7 cellular contexts compared by ENCODE assay signal in genomic region chr9:39678864-39679263, GRCh38.
DNase-seq lines count a peak whose midpoint lies in the region; ATAC-seq and TF ChIP-seq lines count a peak whose summit lies in the region.
"Not testable (repeated sequence)": the region's sequence is repeated elsewhere in the genome, so short reads cannot be mapped to it uniquely, and the experiment has no call there.

No MANE protein-coding gene starts in this region.

- not testable (repeated sequence) for H3K4me2 ChIP-seq in IMR-90 (ENCODE audit: low read depth, low read length)

- dilution Hi-C loops in IMR-90 (cut with HindIII; ENCODE audit: low sequenced_read_pairs, unreplicated experiment): not testable (repeated sequence)

- TF ChIP-seq RAD21 in IMR-90 (IDR thresholded peaks at IDR 0.05; ENCODE audit: low read length): not testable (repeated sequence)

- H4K5ac ChIP-seq in IMR-90 (ENCODE audit: low read depth, low read length): not testable (repeated sequence)

- not testable (repeated sequence) for H3K23ac ChIP-seq in IMR-90 (ENCODE audit: low read depth, low read length)

- H4K8ac ChIP-seq in IMR-90 (ENCODE audit: low read depth in 2 of 2, low read length in 2 of 2): not testable (repeated sequence)

- peak; percentile 60 for ATAC-seq in IMR-90 (ENCODE audit: low read depth)
- ATAC-seq in WTC11: peak; percentile 78
- ATAC-seq in activated naive CD4-positive, alpha-beta T cell treated with anti-CD3 and anti-CD28 coated beads, Interleukin-2, amount 50 U/mL, for 72 hours: peak; percentile 40 to 48
- peak; percentile 37 for ATAC-seq in naive thymus-derived CD4-positive, alpha-beta T cell
- peak; percentile 53 for ATAC-seq in stimulated activated effector memory CD8-positive, alpha-beta T cell treated with anti-CD3 and anti-CD28 coated beads, Interleukin-12 subunit alpha, Interleukin-12 subunit beta, amount 100 ng/mL, for 72 hours
- peak; percentile 48 for ATAC-seq in stimulated activated naive CD8-positive, alpha-beta T cell treated with anti-CD3 and anti-CD28 coated beads, Interleukin-15, amount 100 ng/mL, for 72 hours
- peak; percentile 41 for ATAC-seq in aorta (ENCODE audit: low FRiP score)

- H3K36me3 ChIP-seq in IMR-90 (ENCODE audit: control insufficient read depth, insufficient read depth, low read length); naive thymus-derived CD4-positive, alpha-beta T cell (ENCODE audit: control insufficient read depth in 2 of 3, insufficient read depth in 3 of 3, low read length in 3 of 3); aorta (ENCODE audit: control insufficient read depth in 1 of 2, insufficient read depth in 2 of 2, low read length in 1 of 2): not testable (repeated sequence)

- not testable (repeated sequence) for H2BK15ac ChIP-seq in IMR-90 (ENCODE audit: low read depth, low read length)

- not testable (repeated sequence) for TF ChIP-seq POLR2A in IMR-90 (IDR thresholded peaks at IDR 0.05; ENCODE audit: low read depth, low read length)

- no CpG with 5 or more reads among the region's 6 CpGs for WGBS in IMR-90 (ENCODE audit: extremely low coverage in 2 of 2, insufficient read length in 1 of 2), 2 experiments
- no CpG with 5 or more reads among the region's 6 CpGs for WGBS in aorta, 2 donors

- POLR2A ChIA-PET in IMR-90 (lab: Charles Lee; ENCODE audit: unreplicated experiment); WTC11 (lab: Charles Lee); naive thymus-derived CD4-positive, alpha-beta T cell (lab: Charles Lee): not testable (repeated sequence)

- TF ChIP-seq CTCF in IMR-90 (conservative IDR thresholded peaks at IDR 0.05; ENCODE audit: low read depth, low read length); WTC11 (IDR thresholded peaks at IDR 0.05): not testable (repeated sequence)

- not testable (repeated sequence) for BruUV-seq in IMR-90 (replicated peaks; lab: Mats Ljungman, UMichigan)

- H2AK9ac ChIP-seq in IMR-90 (replicated peaks; ENCODE audit: low read depth, low read length, poor library complexity): not testable (repeated sequence)

- H3K27me3 ChIP-seq in IMR-90 (ENCODE audit: control insufficient read depth, insufficient read depth, low read length); naive thymus-derived CD4-positive, alpha-beta T cell (ENCODE audit: control insufficient read depth in 2 of 2, insufficient read depth in 2 of 2, low read length in 2 of 2); aorta (ENCODE audit: control insufficient read depth in 1 of 2, insufficient read depth in 2 of 2, low read length in 1 of 2): not testable (repeated sequence)

- H2BK20ac ChIP-seq in IMR-90 (ENCODE audit: low read depth, low read length): not testable (repeated sequence)

- H2AFZ ChIP-seq in IMR-90 (replicated peaks; ENCODE audit: low read length, poor library complexity): not testable (repeated sequence)

- H2BK5ac ChIP-seq in IMR-90 (ENCODE audit: low read depth, low read length, poor library complexity, severe bottlenecking): not testable (repeated sequence)

- not testable (repeated sequence) for H3K4ac ChIP-seq in IMR-90 (ENCODE audit: low read depth, low read length)

- not testable (repeated sequence) for H3K9me3 ChIP-seq in IMR-90 (ENCODE audit: control insufficient read depth, insufficient read depth, low read length); naive thymus-derived CD4-positive, alpha-beta T cell (ENCODE audit: control insufficient read depth in 2 of 3, low read length in 3 of 3); aorta (ENCODE audit: control insufficient read depth, low read length)

- H3K4me1 ChIP-seq in IMR-90 (ENCODE audit: control insufficient read depth, insufficient read depth, low read length); naive thymus-derived CD4-positive, alpha-beta T cell (ENCODE audit: control insufficient read depth in 2 of 2, insufficient read depth in 2 of 2, low read length in 2 of 2); aorta (ENCODE audit: control insufficient read depth in 1 of 2, insufficient read depth in 2 of 2, low read length in 2 of 2): not testable (repeated sequence)

- not testable (repeated sequence) for H3K9me3 Mint-ChIP-seq in WTC11; activated naive CD4-positive, alpha-beta T cell treated with anti-CD3 and anti-CD28 coated beads, Interleukin-2, amount 50 U/mL, for 72 hours; naive thymus-derived CD4-positive, alpha-beta T cell; stimulated activated effector memory CD8-positive, alpha-beta T cell treated with anti-CD3 and anti-CD28 coated beads, Interleukin-12 subunit alpha, Interleukin-12 subunit beta, amount 100 ng/mL, for 72 hours; stimulated activated naive CD8-positive, alpha-beta T cell treated with anti-CD3 and anti-CD28 coated beads, Interleukin-15, amount 100 ng/mL, for 72 hours

- in situ Hi-C loops in IMR-90 (cut with MboI; ENCODE audit: low sequenced_read_pairs): not testable (repeated sequence)

- not testable (repeated sequence) for H3K36me3 Mint-ChIP-seq in WTC11; activated naive CD4-positive, alpha-beta T cell treated with anti-CD3 and anti-CD28 coated beads, Interleukin-2, amount 50 U/mL, for 72 hours; naive thymus-derived CD4-positive, alpha-beta T cell; stimulated activated effector memory CD8-positive, alpha-beta T cell treated with anti-CD3 and anti-CD28 coated beads, Interleukin-12 subunit alpha, Interleukin-12 subunit beta, amount 100 ng/mL, for 72 hours

- CTCF ChIA-PET in IMR-90 (lab: Yijun Ruan, JAX); WTC11 (lab: Charles Lee); naive thymus-derived CD4-positive, alpha-beta T cell (lab: Charles Lee): not testable (repeated sequence)

- not testable (repeated sequence) for H3K4me1 Mint-ChIP-seq in WTC11; naive thymus-derived CD4-positive, alpha-beta T cell; stimulated activated effector memory CD8-positive, alpha-beta T cell treated with anti-CD3 and anti-CD28 coated beads, Interleukin-12 subunit alpha, Interleukin-12 subunit beta, amount 100 ng/mL, for 72 hours; stimulated activated naive CD8-positive, alpha-beta T cell treated with anti-CD3 and anti-CD28 coated beads, Interleukin-15, amount 100 ng/mL, for 72 hours

- H3K9ac ChIP-seq in IMR-90 (ENCODE audit: low read depth, low read length): not testable (repeated sequence)

- not testable (repeated sequence) for H3K9me1 ChIP-seq in IMR-90 (ENCODE audit: insufficient read depth, low read length)

- H3K27ac Mint-ChIP-seq in WTC11; activated naive CD4-positive, alpha-beta T cell treated with anti-CD3 and anti-CD28 coated beads, Interleukin-2, amount 50 U/mL, for 72 hours; naive thymus-derived CD4-positive, alpha-beta T cell; stimulated activated effector memory CD8-positive, alpha-beta T cell treated with anti-CD3 and anti-CD28 coated beads, Interleukin-12 subunit alpha, Interleukin-12 subunit beta, amount 100 ng/mL, for 72 hours; stimulated activated naive CD8-positive, alpha-beta T cell treated with anti-CD3 and anti-CD28 coated beads, Interleukin-15, amount 100 ng/mL, for 72 hours: not testable (repeated sequence)

- intact Hi-C loops in IMR-90 (cut with micrococcal nuclease); naive thymus-derived CD4-positive, alpha-beta T cell (cut with micrococcal nuclease); aorta (cut with DNase I): not testable (repeated sequence)

- not testable (repeated sequence) for H3K14ac ChIP-seq in IMR-90 (replicated peaks; ENCODE audit: low read depth, low read length)

- not testable (repeated sequence) for H3K4me3 ChIP-seq in IMR-90 (ENCODE audit: insufficient read depth, low read depth, low read length); naive thymus-derived CD4-positive, alpha-beta T cell (ENCODE audit: low read length); aorta (ENCODE audit: low read length in 2 of 2)

- H3K56ac ChIP-seq in IMR-90 (ENCODE audit: extremely low read depth, insufficient read depth, low read length): not testable (repeated sequence)

- not testable (repeated sequence) for H4K91ac ChIP-seq in IMR-90 (ENCODE audit: insufficient read depth, low read depth, low read length)

- H4K20me1 ChIP-seq in IMR-90 (ENCODE audit: insufficient read depth, low read length): not testable (repeated sequence)

- DNase-seq in IMR-90; WTC11 (ENCODE audit: low spot score); activated naive CD4-positive, alpha-beta T cell treated with anti-CD3 and anti-CD28 coated beads, Interleukin-2, amount 50 U/mL, for 72 hours (ENCODE audit: low spot score in 2 of 2); naive thymus-derived CD4-positive, alpha-beta T cell; stimulated activated effector memory CD8-positive, alpha-beta T cell treated with anti-CD3 and anti-CD28 coated beads, Interleukin-12 subunit alpha, Interleukin-12 subunit beta, amount 100 ng/mL, for 72 hours (ENCODE audit: low spot score in 2 of 2); stimulated activated naive CD8-positive, alpha-beta T cell treated with anti-CD3 and anti-CD28 coated beads, Interleukin-15, amount 100 ng/mL, for 72 hours; aorta: not testable (repeated sequence)

- H2AK5ac ChIP-seq in IMR-90 (ENCODE audit: low read depth, low read length): not testable (repeated sequence)

- not testable (repeated sequence) for H3K4me3 Mint-ChIP-seq in WTC11; naive thymus-derived CD4-positive, alpha-beta T cell; stimulated activated effector memory CD8-positive, alpha-beta T cell treated with anti-CD3 and anti-CD28 coated beads, Interleukin-12 subunit alpha, Interleukin-12 subunit beta, amount 100 ng/mL, for 72 hours; stimulated activated naive CD8-positive, alpha-beta T cell treated with anti-CD3 and anti-CD28 coated beads, Interleukin-15, amount 100 ng/mL, for 72 hours

- H3K79me1 ChIP-seq in IMR-90 (ENCODE audit: low read depth in 1 of 2, low read length in 2 of 2): not testable (repeated sequence)

- H3K18ac ChIP-seq in IMR-90 (ENCODE audit: low read depth, low read length): not testable (repeated sequence)

- not testable (repeated sequence) for H3K27me3 Mint-ChIP-seq in WTC11 (ENCODE audit: low read depth); naive thymus-derived CD4-positive, alpha-beta T cell; stimulated activated naive CD8-positive, alpha-beta T cell treated with anti-CD3 and anti-CD28 coated beads, Interleukin-15, amount 100 ng/mL, for 72 hours

- H2BK120ac ChIP-seq in IMR-90 (ENCODE audit: low read depth, low read length): not testable (repeated sequence)

- not testable (repeated sequence) for H3K27ac ChIP-seq in IMR-90 (ENCODE audit: insufficient read depth, low read length); naive thymus-derived CD4-positive, alpha-beta T cell (ENCODE audit: low read depth, low read length); aorta (ENCODE audit: low read depth in 1 of 2, low read length in 2 of 2)
